Comparison of ENCODE assay signal across 20 cellular contexts in the genomic region with DNA sequence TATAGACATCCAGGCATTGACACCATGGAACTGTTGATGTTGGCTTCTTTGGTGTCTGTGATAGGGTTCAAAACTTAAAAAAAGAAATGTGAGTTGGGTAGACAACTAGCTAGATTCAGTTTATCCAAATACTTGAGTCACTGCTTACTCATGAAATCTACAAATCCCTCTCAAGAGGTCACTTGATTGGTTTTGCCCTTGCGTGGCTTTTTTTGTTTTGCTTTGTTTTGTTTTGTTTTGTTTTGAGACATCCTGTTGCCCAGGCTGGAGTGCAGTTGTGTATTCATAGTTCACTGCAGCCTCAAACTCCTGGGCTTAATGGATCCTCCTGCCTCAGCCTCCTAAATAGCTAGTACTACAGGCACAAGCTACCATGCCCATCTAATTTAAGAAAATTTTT. TPM values are rescaled to one million over a fixed set of nuclear protein-coding genes. Genes with fewer than 3 reads are reported as not detected.
DNase-seq lines count a peak whose midpoint lies in the region; ATAC-seq and TF ChIP-seq lines count a peak whose summit lies in the region.
"Had no signal": no experiment of that assay in that cellular context is flagged by ENCODE, and none has a peak within 500 bp of the region (broad histone marks: within the 10 kb centered on the region; RNA-seq: fewer than 3 reads in every experiment).

No MANE protein-coding gene starts in this region.

- peak overlapping the region; percentile 47 for H2BK15ac ChIP-seq in mesendoderm (replicated peaks; ENCODE audit: low read depth)

- H2AFZ ChIP-seq in ACC112 (ENCODE audit: low read length, unreplicated experiment) = no peak overlapping the region

- H2AK5ac ChIP-seq in mesendoderm (ENCODE audit: low read length) = no peak overlapping the region

- no peak overlapping the region for H4K5ac ChIP-seq in mesendoderm (ENCODE audit: low read length)

- peaks cover 0 to 6% (median 0%) of the 10 kb centered on the region in 4 donors for H3K9me3 ChIP-seq in right lobe of liver
- H3K9me3 ChIP-seq: MG63 had no signal

- H3K27ac ChIP-seq in ACC112 (ENCODE audit: low read depth, low read length) (peak overlapping the region; percentile 50; the same call in 1 of the 2 replicates), mesendoderm (ENCODE audit: low read depth, low read length) (no peak overlapping the region), right lobe of liver (no peak overlapping the region)
- H3K27ac ChIP-seq: BLaER1, SJSA1 had no signal

- TF ChIP-seq POLR2A in right lobe of liver (IDR thresholded peaks at IDR 0.05) = no peak

- H3K4me3 ChIP-seq in ACC112 (ENCODE audit: low read depth, low read length) (no peak overlapping the region), mesendoderm (ENCODE audit: low read length) (no peak overlapping the region), right lobe of liver (no peak overlapping the region)
- H3K4me3 ChIP-seq: BLaER1, MG63, SJSA1 had no signal

- H3K23ac ChIP-seq in mesendoderm (ENCODE audit: low read length) = no peak overlapping the region

- H2BK120ac ChIP-seq in mesendoderm (ENCODE audit: low read depth, low read length) = no peak overlapping the region

- no peak overlapping the region for H3K56ac ChIP-seq in mesendoderm (ENCODE audit: low read length)

- DNase-seq in LHCN-M2 (ENCODE audit: low read depth) (peak; percentile 69), dermis blood vessel endothelial cell (peak; percentile 9), mesendoderm (no peak), amygdala (lab: John Stamatoyannopoulos, UW) (no peak), right lobe of liver (no peak)
- DNase-seq: Calu3; CD8-positive, alpha-beta T cell; MG63; NCI-H1048; NCI-H1436; NCI-H1930; NCI-H226; NCI-H524; NCI-H82 had no signal

- no peak overlapping the region for H3K4me2 ChIP-seq in mesendoderm (ENCODE audit: low read length)
- H3K4me2 ChIP-seq: BLaER1 had no signal

- no peak for TF ChIP-seq CTCF in right lobe of liver (IDR thresholded peaks at IDR 0.05)

- no peak overlapping the region for H3K18ac ChIP-seq in mesendoderm (ENCODE audit: low read length)

- ATAC-seq in HG03521 (IDR thresholded peaks at IDR 0.05; ENCODE audit: unreplicated experiment) (no peak), right lobe of liver (no peak), GM21737 (IDR thresholded peaks at IDR 0.05; ENCODE audit: unreplicated experiment) (no peak)
- ATAC-seq: CD8-positive, alpha-beta T cell had no signal

- H3K4me1 ChIP-seq in ACC112 (ENCODE audit: control insufficient read depth, insufficient read depth, low read length, unreplicated experiment) (no peaks in the 10 kb centered on the region), mesendoderm (ENCODE audit: control insufficient read depth, low read depth, low read length) (no peaks in the 10 kb centered on the region), right lobe of liver (no peaks in the 10 kb centered on the region)
- H3K4me1 ChIP-seq: SJSA1 had no signal

- H3K36me3 ChIP-seq in ACC112 (ENCODE audit: insufficient read depth, low read length) = no peaks in the 10 kb centered on the region
- H3K36me3 ChIP-seq in mesendoderm (ENCODE audit: control insufficient read depth, insufficient read depth, low read length) = no peaks in the 10 kb centered on the region
- no peaks in the 10 kb centered on the region for H3K36me3 ChIP-seq in right lobe of liver
- H3K36me3 ChIP-seq: BLaER1, MG63, SJSA1 had no signal

- no peaks in the 10 kb centered on the region for H3K79me1 ChIP-seq in mesendoderm (ENCODE audit: low read length)

- no peak overlapping the region for H2BK5ac ChIP-seq in mesendoderm (ENCODE audit: low read length)

- WGBS in mesendoderm (ENCODE audit: extremely low coverage, insufficient coverage, low lambda C conversion rate) = no CpG with 5 or more reads among the region's 1 CpG
- 92% methylated on average over 1 of the region's 1 CpG for WGBS in right lobe of liver (ENCODE audit: insufficient coverage, low coverage, low lambda C conversion rate, missing lambda C conversion rate)

- H3K27me3 ChIP-seq in ACC112 (ENCODE audit: insufficient read depth, low read length) (peaks cover 13% of the 10 kb centered on the region), mesendoderm (ENCODE audit: insufficient read depth, low read length, poor library complexity) (no peaks in the 10 kb centered on the region), right lobe of liver (no peaks in the 10 kb centered on the region)
- H3K27me3 ChIP-seq: BLaER1, MG63, SJSA1 had no signal

- H4K8ac ChIP-seq in mesendoderm (ENCODE audit: low read depth, low read length) = no peak overlapping the region

- intact Hi-C loops in right lobe of liver (cut with DNase I) = no loop called here

- H3K79me2 ChIP-seq in ACC112 (ENCODE audit: control insufficient read depth, insufficient read depth, low read length, unreplicated experiment) (no peaks in the 10 kb centered on the region), mesendoderm (ENCODE audit: control insufficient read depth, insufficient read depth, low read length) (no peaks in the 10 kb centered on the region)

- no peak overlapping the region for H3K9ac ChIP-seq in mesendoderm (ENCODE audit: low read length)
- H3K9ac ChIP-seq: BLaER1 had no signal

- no peak overlapping the region for H3K4ac ChIP-seq in mesendoderm (ENCODE audit: low read depth, low read length)

RNA-seq across cellular contexts. Expression of gene ENTREP1, which starts 10.5 kb away (rescaled TPM):
- total RNA-seq in LHCN-M2 (2014; rRNA removed) (0.11 TPM in 1 of 2 replicates, not detected in the other), dermis blood vessel endothelial cell (6.6 and 8.0 TPM in 2 replicates), right lobe of liver (under 1 TPM; 0.12 to 0.42 (median 0.30) TPM)
- 0.87 TPM for polyA plus RNA-seq in LHCN-M2 (2012)
- polyA plus RNA-seq in mesendoderm (2013, experiment 1 of 2) = 28.2 TPM
- polyA plus RNA-seq in mesendoderm (2013, experiment 2 of 2) = 28.1 TPM
- total RNA-seq: CD8-positive, alpha-beta T cell; HT-29; SJSA1 had no signal

Comparison
In these comparisons a context has a peak if more than half of its experiments do, and no peak if none do; other contexts are left out.
1. DNase-seq: peak in LHCN-M2 (single experiment) and dermis blood vessel endothelial cell (single experiment); none in mesendoderm (single experiment), amygdala (0 of 56) and right lobe of liver (0 of 3).